Comparison of ENCODE assay signal across 16 cellular contexts in genomic region chr16:26594666-26595065, GRCh38.
"Had no signal": no experiment of that assay in that cellular context is flagged by ENCODE, and none has a peak within 500 bp of the region (broad histone marks: within the 10 kb centered on the region; RNA-seq: fewer than 3 reads in every experiment).

No MANE protein-coding gene starts in this region.

- H3K36me3 ChIP-seq: adrenal gland, esophagus squamous epithelium, left lung, pancreas, sigmoid colon, thyroid gland, uterus had no signal

- H3K9me3 Mint-ChIP-seq: activated B cell treated with CpG ODN at 0.5 μM for 24 hours had no signal

- H3K9me3 ChIP-seq: adrenal gland, esophagus squamous epithelium, left lung, pancreas, sigmoid colon, thyroid gland, uterus had no signal

- DNase-seq: activated B cell treated with CpG ODN at 0.5 μM for 24 hours; activated CD4-positive, alpha-beta T cell treated with anti-CD3 and anti-CD28 coated beads, Interleukin-2, amount 50 U/mL, for 4 hours; activated CD8-positive, alpha-beta memory T cell treated with anti-CD3 and anti-CD28 coated beads, Interleukin-2, amount 50 U/mL, for 48 hours; activated naive CD4-positive, alpha-beta T cell treated with anti-CD3 and anti-CD28 coated beads, Interleukin-2, amount 10 ng/mL, durations not matched to agents 7 days and 5 days; adrenal gland; caudate nucleus; esophagus squamous epithelium; left lung; naive thymus-derived CD8-positive, alpha-beta T cell; pancreas; sigmoid colon; stimulated activated CD4-positive, alpha-beta T cell treated with anti-CD3 and anti-CD28 coated beads, Interleukin-1b, Interleukin-23, amount 100 ng/mL, for 48 hours; thyroid gland; uterus had no signal

- H3K4me3 Mint-ChIP-seq: activated B cell treated with CpG ODN at 0.5 μM for 24 hours; activated naive CD4-positive, alpha-beta T cell treated with anti-CD3 and anti-CD28 coated beads, Interleukin-2, amount 10 ng/mL, durations not matched to agents 7 days and 5 days; naive thymus-derived CD8-positive, alpha-beta T cell had no signal

- H3K27me3 ChIP-seq: adrenal gland, esophagus squamous epithelium, hepatocyte, left lung, sigmoid colon, thyroid gland, uterus had no signal

- H3K27ac Mint-ChIP-seq: activated B cell treated with CpG ODN at 0.5 μM for 24 hours; activated naive CD4-positive, alpha-beta T cell treated with anti-CD3 and anti-CD28 coated beads, Interleukin-2, amount 10 ng/mL, durations not matched to agents 7 days and 5 days; naive thymus-derived CD8-positive, alpha-beta T cell had no signal

- H3K4me2 ChIP-seq: hepatocyte had no signal

- H3K4me1 ChIP-seq: adrenal gland, esophagus squamous epithelium, left lung, pancreas, sigmoid colon, uterus had no signal

- H3K4me1 Mint-ChIP-seq: activated B cell treated with CpG ODN at 0.5 μM for 24 hours had no signal

- H2AFZ ChIP-seq: hepatocyte had no signal

- H3K36me3 Mint-ChIP-seq: naive thymus-derived CD8-positive, alpha-beta T cell had no signal

- H3K79me2 ChIP-seq: hepatocyte had no signal

- ATAC-seq: left lung; naive thymus-derived CD8-positive, alpha-beta T cell; pancreas had no signal

- H3K4me3 ChIP-seq: adrenal gland, coronary artery, esophagus squamous epithelium, hepatocyte, left lung, pancreas, sigmoid colon, thyroid gland, uterus had no signal

- H3K27ac ChIP-seq: adrenal gland, coronary artery, esophagus squamous epithelium, hepatocyte, left lung, pancreas, sigmoid colon, uterus had no signal
